1 cellular context compared by ENCODE assay signal in the genomic region with DNA sequence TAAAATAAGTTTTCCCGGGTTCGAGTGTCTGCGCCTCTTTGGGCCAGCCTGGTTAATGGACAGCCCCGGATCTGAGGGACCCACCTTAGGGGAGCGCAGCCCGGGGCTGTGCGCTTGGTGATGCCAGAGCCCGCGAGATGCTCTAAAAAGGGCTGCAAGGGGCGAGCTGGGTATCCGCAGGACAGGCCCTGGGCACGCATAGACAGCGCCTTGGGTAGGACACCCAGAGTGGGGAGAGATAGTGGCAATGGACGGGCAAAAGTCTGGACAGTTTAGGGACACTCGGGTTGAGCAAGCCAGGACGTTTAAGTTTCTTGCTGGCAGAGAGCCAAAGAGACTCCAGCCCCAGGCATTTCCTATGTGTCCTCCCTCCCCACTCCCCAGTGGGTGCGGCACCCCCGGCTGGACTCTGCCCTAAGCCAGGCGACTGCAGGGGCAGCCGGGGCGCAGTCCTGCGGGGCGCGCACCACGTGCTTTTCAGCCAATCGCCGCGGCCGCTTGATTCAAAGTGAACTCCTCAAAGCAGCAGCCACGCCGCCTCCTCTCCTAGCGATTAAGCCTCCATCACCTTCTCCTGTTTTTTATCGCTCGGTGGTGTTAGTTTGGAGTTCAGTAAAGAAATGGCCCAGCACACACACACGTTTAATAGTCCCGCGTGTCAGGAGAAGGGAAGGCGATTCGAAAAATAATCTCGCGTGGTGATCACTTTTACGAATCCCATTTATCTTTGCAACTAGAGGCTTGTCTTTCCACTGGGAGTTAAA.
TF ChIP-seq lines count a peak whose summit lies in the region.

No MANE protein-coding gene starts in this region.

TF ChIP-seq in SK-N-SH, 30 proteins besides CTCF, POLR2A, EP300 and RAD21 (continued from another document):
- no peak for TF ChIP-seq REST (IDR thresholded peaks at IDR 0.05; ENCODE audit: low read depth, low read length)
- peak; percentile 49; the same call in 1 of the 2 replicates for TF ChIP-seq TAF1 (IDR thresholded peaks at IDR 0.05; ENCODE audit: borderline replicate concordance, low read depth, low read length)
- 0 out of 2 replicates have a peak, but pooled peaks have one; percentile 10 for TF ChIP-seq SIN3A (IDR thresholded peaks at IDR 0.05; ENCODE audit: borderline replicate concordance, low read depth, low read length)
- TF ChIP-seq USF1 (IDR thresholded peaks at IDR 0.05; ENCODE audit: borderline replicate concordance, low read depth): peak; percentile 85
